13 cellular contexts compared by ENCODE assay signal in the genomic region with DNA sequence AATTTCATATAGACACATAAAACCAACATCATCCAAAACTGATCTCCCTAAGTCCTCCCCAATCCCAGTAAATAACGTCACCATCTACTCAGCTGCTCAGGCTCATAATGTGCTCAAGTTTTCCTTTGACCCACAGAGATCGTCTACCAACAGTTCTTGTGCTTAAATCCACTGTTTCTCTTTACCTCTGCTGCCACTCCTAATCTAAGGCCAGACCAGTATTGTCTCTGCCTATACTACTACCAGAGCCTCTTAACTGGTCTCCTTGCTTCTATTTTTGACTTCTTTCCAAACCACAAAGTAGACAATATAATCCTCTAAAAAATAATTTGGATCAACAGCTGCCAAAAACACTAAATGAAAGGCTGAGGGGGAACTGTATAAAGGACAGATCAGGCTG.
"Had no signal": no experiment of that assay in that cellular context is flagged by ENCODE, and none has a peak within 500 bp of the region (broad histone marks: within the 10 kb centered on the region; RNA-seq: fewer than 3 reads in every experiment).

No MANE protein-coding gene starts in this region.

- ATAC-seq: activated CD4-positive, CD25-positive, alpha-beta regulatory T cell treated with anti-CD3 and anti-CD28 coated beads, Interleukin-2, amount 50 U/mL, for 24 hours; left lobe of liver; stimulated activated naive CD8-positive, alpha-beta T cell treated with anti-CD3 and anti-CD28 coated beads, Interleukin-15, Interleukin-2, amounts not matched to agents 100 U/mL and 50 U/mL, for 24 hours; upper lobe of right lung had no signal

- H3K4me1 ChIP-seq: breast epithelium had no signal

- DNase-seq: anterior cingulate cortex; esophagus squamous epithelium; foreskin fibroblast; head of caudate nucleus; mesenchymal stem cell; nephron progenitor cell; stimulated activated CD4-positive, alpha-beta T cell treated with anti-CD3 and anti-CD28 coated beads, Interleukin-2, amount 100 ng/mL, for 48 hours; stimulated activated naive CD8-positive, alpha-beta T cell treated with anti-CD3 and anti-CD28 coated beads, Interleukin-15, Interleukin-2, amounts not matched to agents 100 U/mL and 50 U/mL, for 24 hours; T-helper 2 cell; upper lobe of right lung had no signal

- H3K27ac ChIP-seq: breast epithelium, esophagus squamous epithelium, upper lobe of right lung had no signal

- H3K9me3 ChIP-seq: breast epithelium, esophagus squamous epithelium, upper lobe of right lung had no signal

- H3K4me3 ChIP-seq: breast epithelium, esophagus squamous epithelium, upper lobe of right lung had no signal

- H3K27me3 ChIP-seq: breast epithelium, esophagus squamous epithelium, upper lobe of right lung had no signal

- H3K36me3 ChIP-seq: breast epithelium, upper lobe of right lung had no signal
